Comparison of ENCODE assay signal across 8 cellular contexts in genomic region chr20:49700411-49701185, GRCh38. TPM values are rescaled to one million over a fixed set of nuclear protein-coding genes. Genes with fewer than 3 reads are reported as not detected.
DNase-seq lines count a peak whose midpoint lies in the region; ATAC-seq and TF ChIP-seq lines count a peak whose summit lies in the region.

No MANE protein-coding gene starts in this region.

- peak; percentile 73 for DNase-seq in A673 (ENCODE audit: low spot score)
- DNase-seq in HFFc6 = peak; percentile 71
- DNase-seq in activated B cell treated with CpG ODN at 0.5 μM for 24 hours = no peak
- DNase-seq in left cardiac atrium = no peak
- DNase-seq in stimulated activated naive CD4-positive, alpha-beta T cell (lab: John Stamatoyannopoulos, UW) = no peak
- DNase-seq in CD4-positive, alpha-beta T cell = no peak

- peaks cover 84% of the 10 kb centered on the region for H3K4me1 ChIP-seq in A673 (ENCODE audit: insufficient read depth, low read length, poor library complexity, severe bottlenecking)

- no peak for ATAC-seq in activated B cell treated with CpG ODN at 0.5 μM for 24 hours (ENCODE audit: low read depth)
- peak; percentile 64 to 82 for ATAC-seq in left cardiac atrium
- ATAC-seq in HG02763 (IDR thresholded peaks at IDR 0.05; ENCODE audit: unreplicated experiment) = no peak
- no peak for ATAC-seq in GM21526 (IDR thresholded peaks at IDR 0.05; ENCODE audit: low FRiP score, unreplicated experiment)
- ATAC-seq in CD4-positive, alpha-beta T cell (ENCODE audit: poor library complexity) = no peak

- peak overlapping the region; percentile 68 for H3K27ac ChIP-seq in A673 (ENCODE audit: low read depth, low read length, poor library complexity, severe bottlenecking)
- no peak overlapping the region for H3K27ac ChIP-seq in CD4-positive, alpha-beta T cell (ENCODE audit: low read depth, low read length)

- H3K4me3 ChIP-seq in A673 (ENCODE audit: low read depth, low read length, poor library complexity, severe bottlenecking) = no peak overlapping the region

- POLR2A ChIA-PET in A673 (lab: Charles Lee; ENCODE audit: low non-redundant PET) (interaction anchor here (1.0 kb wide), 1 partner anchor 8 kb away, joined by 3 read pairs; no protein-coding TSS in a partner anchor), activated B cell treated with CpG ODN at 0.5 μM for 24 hours (lab: Charles Lee) (interaction anchor here (0.5 to 1.5 kb wide), 6 partner anchors 8 to 443 kb away, joined by 3 to 7 read pairs (median 3); partner anchors contain the start of gene SLC9A8)
- POLR2A ChIA-PET in CD4-positive, alpha-beta T cell (lab: Charles Lee) = no interaction called here

- H3K27ac Mint-ChIP-seq in HFFc6 (peak overlapping the region; percentile 73), activated B cell treated with CpG ODN at 0.5 μM for 24 hours (no peak overlapping the region)
- no peak overlapping the region for H3K27ac Mint-ChIP-seq in CD4-positive, alpha-beta T cell

- no TSS peak for BruUV-seq in A673 (replicated peaks; lab: Mats Ljungman, UMichigan)

- H3K4me3 Mint-ChIP-seq in HFFc6 = peak overlapping the region; percentile 68
- H3K4me3 Mint-ChIP-seq in activated B cell treated with CpG ODN at 0.5 μM for 24 hours = peak overlapping the region; percentile 32
- H3K4me3 Mint-ChIP-seq in CD4-positive, alpha-beta T cell = no peak overlapping the region

- no peaks in the 10 kb centered on the region for H3K27me3 ChIP-seq in A673 (replicated peaks; ENCODE audit: insufficient read depth, low read depth, low read length, poor library complexity)
- no peaks in the 10 kb centered on the region for H3K27me3 ChIP-seq in CD4-positive, alpha-beta T cell (ENCODE audit: control insufficient read depth, insufficient read depth, low read length)

- H3K36me3 Mint-ChIP-seq in HFFc6 (ENCODE audit: low read depth) (no peaks in the 10 kb centered on the region), activated B cell treated with CpG ODN at 0.5 μM for 24 hours (ENCODE audit: low read depth) (peaks cover 26% of the 10 kb centered on the region)
- H3K36me3 Mint-ChIP-seq in CD4-positive, alpha-beta T cell (ENCODE audit: low read depth) = no peaks in the 10 kb centered on the region

- no peaks in the 10 kb centered on the region for H3K9me3 ChIP-seq in A673 (ENCODE audit: low read depth, low read length, poor library complexity, severe bottlenecking)
- H3K9me3 ChIP-seq in CD4-positive, alpha-beta T cell (ENCODE audit: control insufficient read depth, low read length) = no peaks in the 10 kb centered on the region

- H3K4me1 Mint-ChIP-seq in HFFc6 (ENCODE audit: low read depth) (peaks cover 62% of the 10 kb centered on the region), activated B cell treated with CpG ODN at 0.5 μM for 24 hours (peaks cover 80% of the 10 kb centered on the region)
- peaks cover 44% of the 10 kb centered on the region for H3K4me1 Mint-ChIP-seq in CD4-positive, alpha-beta T cell (ENCODE audit: low read depth)

- no peaks in the 10 kb centered on the region for H3K36me3 ChIP-seq in A673 (ENCODE audit: insufficient read depth, low read length, poor library complexity, severe bottlenecking)

- no peaks in the 10 kb centered on the region for H3K9me3 Mint-ChIP-seq in HFFc6
- H3K9me3 Mint-ChIP-seq in activated B cell treated with CpG ODN at 0.5 μM for 24 hours = no peaks in the 10 kb centered on the region
- no peaks in the 10 kb centered on the region for H3K9me3 Mint-ChIP-seq in CD4-positive, alpha-beta T cell

- intact Hi-C loops in A673 (cut with micrococcal nuclease; ENCODE audit: unreplicated experiment) = no loop called here
- intact Hi-C loops in activated B cell treated with CpG ODN at 0.5 μM for 24 hours (cut with micrococcal nuclease) = no loop called here
- intact Hi-C loops in left cardiac atrium (cut with DNase I) = no loop called here
- intact Hi-C loops in CD4-positive, alpha-beta T cell (cut with DNase I, micrococcal nuclease) = no loop called here

- TF ChIP-seq CTCF in A673 (conservative IDR thresholded peaks at IDR 0.05; ENCODE audit: low read depth, low read length) (no peak), HFFc6 (IDR thresholded peaks at IDR 0.05) (no peak), activated B cell treated with CpG ODN at 0.5 μM for 24 hours (IDR thresholded peaks at IDR 0.05) (no peak)
- no peak for TF ChIP-seq CTCF in CD4-positive, alpha-beta T cell (IDR thresholded peaks at IDR 0.05)

- H3K27me3 Mint-ChIP-seq in HFFc6 (ENCODE audit: insufficient read depth) = peaks cover 2% of the 10 kb centered on the region; the same call in 1 of the 2 replicates
- H3K27me3 Mint-ChIP-seq in activated B cell treated with CpG ODN at 0.5 μM for 24 hours = no peaks in the 10 kb centered on the region
- H3K27me3 Mint-ChIP-seq in CD4-positive, alpha-beta T cell = no peaks in the 10 kb centered on the region

- CTCF ChIA-PET in A673 (lab: Charles Lee) = interaction anchor here (0.6 kb wide), 1 partner anchor 189 kb away, joined by 3 read pairs; no protein-coding TSS in a partner anchor
- CTCF ChIA-PET in activated B cell treated with CpG ODN at 0.5 μM for 24 hours (lab: Charles Lee) = no interaction called here
- CTCF ChIA-PET in CD4-positive, alpha-beta T cell (lab: Charles Lee) = interaction anchor here (0.8 kb wide), 1 partner anchor 112 kb away, joined by 3 read pairs; the partner anchor contains the start of gene SLC9A8

RNA-seq across cellular contexts. Expression of gene B4GALT5, which starts 13.1 kb away (rescaled TPM):
- total RNA-seq in A673 (2021) (60.7 and 78.0 TPM in 2 replicates), activated B cell treated with CpG ODN at 0.5 μM for 24 hours (70.6 and 72.9 TPM in 2 replicates), left cardiac atrium (10 to 100 TPM; 24.1 to 32.6 TPM)
- total RNA-seq in HFFc6 (2021; fragmentation: NEBNext Ultra II Directional; extraction: Animal tissue kit (Norgen Biotek cat#: 25700)) = 10 to 100 TPM; 19.7 to 25.0 (median 21.9) TPM
- total RNA-seq in CD4-positive, alpha-beta T cell = 1 to 10 TPM; 3.1 to 3.2 TPM

Comparison
In these comparisons a context has a peak if more than half of its experiments do, and no peak if none do; other contexts are left out.
1. DNase-seq: peak in A673 (single experiment) and HFFc6 (single experiment); none in activated B cell treated with CpG ODN at 0.5 μM for 24 hours (single experiment), left cardiac atrium (single experiment), stimulated activated naive CD4-positive, alpha-beta T cell (0 of 6) and CD4-positive, alpha-beta T cell (0 of 10).
2. ATAC-seq: peak in left cardiac atrium (2 of 2); none in activated B cell treated with CpG ODN at 0.5 μM for 24 hours (single experiment), HG02763 (single experiment), GM21526 (single experiment) and CD4-positive, alpha-beta T cell (single experiment).
3. RNA of gene B4GALT5, which starts 13.1 kb away (total RNA-seq): 60.7 to 78.0 TPM in A673, 70.6 to 72.9 TPM in activated B cell treated with CpG ODN at 0.5 μM for 24 hours, 24.1 to 32.6 TPM in left cardiac atrium and 19.7 to 25.0 TPM in HFFc6; 3.1 to 3.2 TPM in CD4-positive, alpha-beta T cell; every median in the first group is over 4 times any median in the second.